25 cellular contexts compared by ENCODE assay signal in the genomic region with DNA sequence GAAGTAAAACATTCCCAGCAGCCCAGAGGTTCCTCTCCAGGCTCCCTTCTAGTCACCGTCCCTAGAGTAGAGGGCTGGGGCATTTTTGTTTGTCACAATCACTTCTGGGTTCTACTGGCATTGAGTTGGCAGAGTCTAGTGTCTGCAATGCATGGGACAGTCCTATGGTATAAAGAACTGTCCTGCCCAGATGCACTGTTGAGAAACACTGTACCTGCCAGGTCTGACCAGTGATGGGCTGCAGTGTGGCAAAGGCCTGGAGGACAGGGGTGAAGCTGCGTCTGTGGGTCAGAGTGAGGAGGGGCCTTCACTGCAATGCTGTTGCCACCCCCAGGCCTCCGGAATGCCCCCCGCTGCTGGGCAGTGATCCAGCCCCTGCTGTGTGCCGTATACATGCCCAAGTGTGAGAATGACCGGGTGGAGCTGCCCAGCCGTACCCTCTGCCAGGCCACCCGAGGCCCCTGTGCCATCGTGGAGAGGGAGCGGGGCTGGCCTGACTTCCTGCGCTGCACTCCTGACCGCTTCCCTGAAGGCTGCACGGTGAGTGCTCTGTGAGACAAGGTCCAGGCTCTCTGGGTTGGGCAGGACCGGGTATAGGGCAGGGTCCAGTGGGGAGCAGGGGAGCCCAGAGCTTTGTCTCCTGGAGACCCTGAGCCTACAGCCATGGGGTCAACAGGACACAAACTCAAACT.
"Had no signal": no experiment of that assay in that cellular context is flagged by ENCODE, and none has a peak within 500 bp of the region (broad histone marks: within the 10 kb centered on the region; RNA-seq: fewer than 3 reads in every experiment).

No MANE protein-coding gene starts in this region.

- H3K4me1 ChIP-seq: breast epithelium, SJSA1 had no signal

- DNase-seq: activated CD4-positive, alpha-beta T cell treated with anti-CD3 and anti-CD28 coated beads, Interleukin-2, amount 10 ng/mL, durations not matched to agents 24 days and 14 days; activated CD4-positive, alpha-beta T cell treated with anti-CD3 and anti-CD28 coated beads, Interleukin-2, amount 50 U/mL, for 48 hours; activated CD4-positive, CD25-positive, alpha-beta regulatory T cell treated with anti-CD3 and anti-CD28 coated beads, Interleukin-2, amount 50 U/mL, for 72 hours; activated CD8-positive, alpha-beta memory T cell treated with anti-CD3 and anti-CD28 coated beads, Interleukin-2, amount 10 ng/mL, durations not matched to agents 7 days and 5 days; activated effector memory CD4-positive, alpha-beta T cell treated with Interleukin-2 at 50 U/mL for 16 hours; activated naive CD4-positive, alpha-beta T cell; activated T-cell treated with anti-CD3 and anti-CD28 coated beads, Interleukin-2, amount 50 U/mL, for 24 hours; central memory CD4-positive, alpha-beta T cell; KBM-7; NCI-H1092; NCI-H1417 treated with DMSO at 0.1 percent for 48 hours; NCI-H1694; NCI-H2029; NCI-H2107; NCI-H2171 treated with DMSO at 0.1 percent for 48 hours; NCI-H226; NCI-H526 treated with DMSO at 0.1 percent for 48 hours; NCI-H82; OCI-M1; SHP77 had no signal

- H3K27ac Mint-ChIP-seq: activated CD4-positive, alpha-beta T cell treated with anti-CD3 and anti-CD28 coated beads, Interleukin-2, amount 10 ng/mL, durations not matched to agents 24 days and 14 days; activated CD8-positive, alpha-beta memory T cell treated with anti-CD3 and anti-CD28 coated beads, Interleukin-2, amount 10 ng/mL, durations not matched to agents 7 days and 5 days; activated naive CD4-positive, alpha-beta T cell treated with anti-CD3 and anti-CD28 coated beads, Interleukin-2, amount 50 U/mL, for 24 hours; activated T-cell treated with anti-CD3 and anti-CD28 coated beads, Interleukin-2, amount 50 U/mL, for 24 hours; activated T-helper 1 cell treated with anti-CD3 and anti-CD28 coated beads, Interleukin-12 subunit alpha, Interleukin-12 subunit beta, Interleukin-2, Interleukin-4 antibody, amounts not matched to agents 30 ng/mL and 10 ng/mL and 1 ng/mL, durations not matched to agents 14 hours and 24 hours and 36 hours; T-helper 1 cell treated with Interleukin-12 subunit alpha and Interleukin-12 subunit beta and Interleukin-4 antibody, amounts not matched to agents 30 μg/mL and 1 μg/mL, for 36 hours had no signal

- H3K27ac ChIP-seq: breast epithelium, SJSA1 had no signal

- H3K4me1 Mint-ChIP-seq: activated CD4-positive, alpha-beta T cell treated with anti-CD3 and anti-CD28 coated beads, Interleukin-2, amount 10 ng/mL, durations not matched to agents 24 days and 14 days; activated CD8-positive, alpha-beta memory T cell treated with anti-CD3 and anti-CD28 coated beads, Interleukin-2, amount 10 ng/mL, durations not matched to agents 7 days and 5 days; activated naive CD4-positive, alpha-beta T cell treated with anti-CD3 and anti-CD28 coated beads, Interleukin-2, amount 50 U/mL, for 24 hours had no signal

- H3K4me3 Mint-ChIP-seq: activated CD4-positive, alpha-beta T cell treated with anti-CD3 and anti-CD28 coated beads, Interleukin-2, amount 10 ng/mL, durations not matched to agents 24 days and 14 days; activated CD8-positive, alpha-beta memory T cell treated with anti-CD3 and anti-CD28 coated beads, Interleukin-2, amount 10 ng/mL, durations not matched to agents 7 days and 5 days; activated naive CD4-positive, alpha-beta T cell treated with anti-CD3 and anti-CD28 coated beads, Interleukin-2, amount 50 U/mL, for 24 hours; activated T-cell treated with anti-CD3 and anti-CD28 coated beads, Interleukin-2, amount 50 U/mL, for 24 hours; activated T-helper 1 cell treated with anti-CD3 and anti-CD28 coated beads, Interleukin-12 subunit alpha, Interleukin-12 subunit beta, Interleukin-2, Interleukin-4 antibody, amounts not matched to agents 30 ng/mL and 10 ng/mL and 1 ng/mL, durations not matched to agents 14 hours and 24 hours and 36 hours; T-helper 1 cell treated with Interleukin-12 subunit alpha and Interleukin-12 subunit beta and Interleukin-4 antibody, amounts not matched to agents 30 μg/mL and 1 μg/mL, for 36 hours had no signal

- H3K36me3 Mint-ChIP-seq: activated CD8-positive, alpha-beta memory T cell treated with anti-CD3 and anti-CD28 coated beads, Interleukin-2, amount 10 ng/mL, durations not matched to agents 7 days and 5 days; activated naive CD4-positive, alpha-beta T cell treated with anti-CD3 and anti-CD28 coated beads, Interleukin-2, amount 50 U/mL, for 24 hours had no signal

- H3K36me3 ChIP-seq: breast epithelium, SJSA1 had no signal

- H3K9me3 ChIP-seq: breast epithelium, SJSA1 had no signal

- H3K9me3 Mint-ChIP-seq: activated CD4-positive, alpha-beta T cell treated with anti-CD3 and anti-CD28 coated beads, Interleukin-2, amount 10 ng/mL, durations not matched to agents 24 days and 14 days; activated naive CD4-positive, alpha-beta T cell treated with anti-CD3 and anti-CD28 coated beads, Interleukin-2, amount 50 U/mL, for 24 hours; activated T-cell treated with anti-CD3 and anti-CD28 coated beads, Interleukin-2, amount 50 U/mL, for 24 hours; activated T-helper 1 cell treated with anti-CD3 and anti-CD28 coated beads, Interleukin-12 subunit alpha, Interleukin-12 subunit beta, Interleukin-2, Interleukin-4 antibody, amounts not matched to agents 30 ng/mL and 10 ng/mL and 1 ng/mL, durations not matched to agents 14 hours and 24 hours and 36 hours; T-helper 1 cell treated with Interleukin-12 subunit alpha and Interleukin-12 subunit beta and Interleukin-4 antibody, amounts not matched to agents 30 μg/mL and 1 μg/mL, for 36 hours had no signal

- H3K4me3 ChIP-seq: breast epithelium, SJSA1 had no signal

- H3K27me3 ChIP-seq: breast epithelium, SJSA1 had no signal
